10 cellular contexts compared by ENCODE assay signal in genomic region chr2:169877406-169877805, GRCh38. TPM values are rescaled to one million over a fixed set of nuclear protein-coding genes. Genes with fewer than 3 reads are reported as not detected.
DNase-seq lines count a peak whose midpoint lies in the region; ATAC-seq and TF ChIP-seq lines count a peak whose summit lies in the region.
"Had no signal": no experiment of that assay in that cellular context is flagged by ENCODE, and none has a peak within 500 bp of the region (broad histone marks: within the 10 kb centered on the region; RNA-seq: fewer than 3 reads in every experiment).

No MANE protein-coding gene starts in this region.

- BruUV-seq in PC-9 (replicated peaks; lab: Mats Ljungman, UMichigan): no TSS peak

- no peak overlapping the region for H3K4me2 ChIP-seq in PC-9

- POLR2A ChIA-PET in PC-9 (lab: Charles Lee; ENCODE audit: unreplicated experiment): no interaction called here

- H3K9me3 Mint-ChIP-seq in activated naive CD4-positive, alpha-beta T cell treated with anti-CD3 and anti-CD28 coated beads, Interleukin-2, amount 10 ng/mL, durations not matched to agents 7 days and 5 days: no peaks in the 10 kb centered on the region
- H3K9me3 Mint-ChIP-seq: activated B cell treated with CpG ODN at 0.5 μM for 24 hours had no signal

- H3K36me3 Mint-ChIP-seq in activated naive CD4-positive, alpha-beta T cell treated with anti-CD3 and anti-CD28 coated beads, Interleukin-2, amount 10 ng/mL, durations not matched to agents 7 days and 5 days: peaks cover 6% of the 10 kb centered on the region

- DNase-seq in activated naive CD4-positive, alpha-beta T cell treated with anti-CD3 and anti-CD28 coated beads, Interleukin-2, amount 10 ng/mL, durations not matched to agents 7 days and 5 days: peak; percentile 25
- no peak for DNase-seq in activated naive CD4-positive, alpha-beta T cell (lab: John Stamatoyannopoulos, UW)
- no peak for DNase-seq in PC-9
- DNase-seq in fibroblast of peridontal ligament (ENCODE audit: extremely low read depth): peak; percentile 60
- peak; percentile 8 for DNase-seq in stromal cell of bone marrow (ENCODE audit: low read depth)
- no peak for DNase-seq in NCI-H1436 (lab: John Stamatoyannopoulos, UW)
- DNase-seq: activated B cell treated with CpG ODN at 0.5 μM for 24 hours, sigmoid colon had no signal

- no peak overlapping the region for H3K27ac ChIP-seq in PC-9
- H3K27ac ChIP-seq: sigmoid colon had no signal

- H3K27me3 Mint-ChIP-seq in activated naive CD4-positive, alpha-beta T cell treated with anti-CD3 and anti-CD28 coated beads, Interleukin-2, amount 10 ng/mL, durations not matched to agents 7 days and 5 days: no peaks in the 10 kb centered on the region
- H3K27me3 Mint-ChIP-seq: activated B cell treated with CpG ODN at 0.5 μM for 24 hours had no signal

- H3K27me3 ChIP-seq in PC-9 (ENCODE audit: insufficient read depth, low read depth): no peaks in the 10 kb centered on the region
- H3K27me3 ChIP-seq: sigmoid colon had no signal

- H4K20me1 ChIP-seq in PC-9 (ENCODE audit: insufficient read depth): no peaks in the 10 kb centered on the region

- H3K9me2 ChIP-seq in PC-9 (ENCODE audit: insufficient read depth): no peaks in the 10 kb centered on the region

- no peaks in the 10 kb centered on the region for H3K4me1 Mint-ChIP-seq in activated naive CD4-positive, alpha-beta T cell treated with anti-CD3 and anti-CD28 coated beads, Interleukin-2, amount 10 ng/mL, durations not matched to agents 7 days and 5 days

- H3K79me2 ChIP-seq in PC-9 (ENCODE audit: low read depth): no peaks in the 10 kb centered on the region

- no peaks in the 10 kb centered on the region for H3K9me3 ChIP-seq in PC-9 (ENCODE audit: insufficient read depth, low read depth)
- H3K9me3 ChIP-seq: sigmoid colon had no signal

- ATAC-seq in GM18498 (IDR thresholded peaks at IDR 0.05; ENCODE audit: unreplicated experiment) (no peak), GM21529 (IDR thresholded peaks at IDR 0.05; ENCODE audit: unreplicated experiment) (no peak)

- no peak overlapping the region for H3K4me3 ChIP-seq in PC-9
- H3K4me3 ChIP-seq: sigmoid colon had no signal

- H3K4me3 Mint-ChIP-seq in activated naive CD4-positive, alpha-beta T cell treated with anti-CD3 and anti-CD28 coated beads, Interleukin-2, amount 10 ng/mL, durations not matched to agents 7 days and 5 days: no peak overlapping the region
- H3K4me3 Mint-ChIP-seq: activated B cell treated with CpG ODN at 0.5 μM for 24 hours had no signal

- no peak overlapping the region for H3K27ac Mint-ChIP-seq in activated naive CD4-positive, alpha-beta T cell treated with anti-CD3 and anti-CD28 coated beads, Interleukin-2, amount 10 ng/mL, durations not matched to agents 7 days and 5 days
- H3K27ac Mint-ChIP-seq: activated B cell treated with CpG ODN at 0.5 μM for 24 hours had no signal

- no peaks in the 10 kb centered on the region for H3K36me3 ChIP-seq in PC-9 (ENCODE audit: low read depth)

- no peaks in the 10 kb centered on the region; the same call in 1 of the 2 replicates for H3F3A ChIP-seq in PC-9 (ENCODE audit: insufficient read depth, low read depth)

- CTCF ChIA-PET in activated naive CD4-positive, alpha-beta T cell treated with anti-CD3 and anti-CD28 coated beads, Interleukin-2, amount 10 ng/mL, durations not matched to agents 7 days and 5 days (lab: Charles Lee): interaction anchor here (1.0 to 1.5 kb wide), 5 partner anchors 38 to 51 kb away, joined by 3 to 4 read pairs (median 3); partner anchors contain the start of gene UBR3
- CTCF ChIA-PET in PC-9 (lab: Charles Lee): no interaction called here

- 0 out of 2 replicates have a peak, but pooled peaks have one; percentile 22 for TF ChIP-seq CTCF in PC-9 (conservative IDR thresholded peaks at IDR 0.05)

- H2AFZ ChIP-seq in PC-9: no peak overlapping the region

- H3K4me1 ChIP-seq in PC-9 (replicated peaks; ENCODE audit: insufficient read depth): no peaks in the 10 kb centered on the region
- H3K4me1 ChIP-seq: sigmoid colon had no signal

- intact Hi-C loops in PC-9 (cut with micrococcal nuclease; ENCODE audit: unreplicated experiment): no loop called here

RNA-seq across cellular contexts. Expression of gene UBR3, which starts 50.2 kb away (rescaled TPM):
- total RNA-seq in PC-9 (2021): 10.9 and 21.9 TPM in 2 replicates

RNA-seq across cellular contexts. Expression of gene METTL5, which starts 52.7 kb away (rescaled TPM):
- total RNA-seq in PC-9 (2021): 51.1 and 61.4 TPM in 2 replicates

Comparison
In these comparisons a context has a peak if more than half of its experiments do, and no peak if none do; other contexts are left out.
1. DNase-seq: peak in activated naive CD4-positive, alpha-beta T cell treated with anti-CD3 and anti-CD28 coated beads, Interleukin-2, amount 10 ng/mL, durations not matched to agents 7 days and 5 days (single experiment), fibroblast of peridontal ligament (single experiment) and stromal cell of bone marrow (single experiment); none in activated naive CD4-positive, alpha-beta T cell (0 of 4), PC-9 (0 of 2) and NCI-H1436 (single experiment).